ENCODE assay signal across 33 cellular contexts in the genomic region with DNA sequence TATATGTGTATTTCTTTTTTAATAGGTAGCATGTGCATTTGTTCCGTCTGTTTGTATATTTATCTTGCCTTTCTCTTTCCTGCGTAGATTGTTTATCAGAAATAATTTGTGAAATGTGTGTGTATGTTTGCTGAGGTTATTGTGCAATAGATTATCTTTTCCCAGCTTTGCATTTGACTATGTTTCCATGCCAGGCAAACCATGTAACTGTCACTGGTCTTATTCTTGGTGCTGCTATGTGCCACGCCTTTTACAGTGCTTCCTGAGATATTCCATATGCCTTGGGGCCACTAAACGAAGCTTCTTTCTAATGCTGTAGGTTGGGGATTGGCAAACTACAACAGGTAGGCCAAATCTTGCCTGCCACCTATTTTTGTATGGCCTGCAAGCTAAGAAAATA.
"Had no signal": no experiment of that assay in that cellular context is flagged by ENCODE, and none has a peak within 500 bp of the region (broad histone marks: within the 10 kb centered on the region; RNA-seq: fewer than 3 reads in every experiment).

No MANE protein-coding gene starts in this region.

- H3K27me3 ChIP-seq: gastroesophageal sphincter, hepatocyte, neutrophil, pancreas, stomach, thyroid gland, upper lobe of right lung had no signal

- DNase-seq: activated CD4-positive, alpha-beta memory T cell treated with anti-CD3 and anti-CD28 coated beads for 36 hours; activated CD4-positive, alpha-beta T cell treated with anti-CD3 and anti-CD28 coated beads, Interleukin-2, amount 10 ng/mL, durations not matched to agents 24 days and 14 days; activated CD8-positive, alpha-beta memory T cell treated with anti-CD3 and anti-CD28 coated beads, Interleukin-2, amount 50 U/mL, for 4 hours; activated effector memory CD4-positive, alpha-beta T cell treated with anti-CD3 and anti-CD28 coated beads, Interleukin-2, amount 50 U/mL, for 16 hours; activated naive CD4-positive, alpha-beta T cell treated with anti-CD3 and anti-CD28 coated beads for 36 hours; activated naive CD8-positive, alpha-beta T cell treated with anti-CD3 and anti-CD28 coated beads for 36 hours; activated T-cell treated with anti-CD3 and anti-CD28 coated beads, Interleukin-2, amount 50 U/mL, for 1 hour; amniotic stem cell; caudate nucleus; cortex of kidney; left cardiac atrium; left ventricle myocardium superior; naive B cell; nephron progenitor cell; pancreas; stimulated activated CD4-positive, alpha-beta T cell treated with anti-CD3 and anti-CD28 coated beads, Interleukin-15, amount 100 ng/mL, for 24 hours; stimulated activated CD4-positive, alpha-beta T cell treated with anti-CD3 and anti-CD28 coated beads, Interleukin-2, amount 100 ng/mL, for 24 hours; stimulated activated naive B cell treated with anti-CD40 and anti-IgM and Interleukin-4, amounts not matched to agents 10 μg/mL and 1 μg/mL and 100 μg/mL, for 72 hours; stomach; T-helper 17 cell; T1000; thyroid gland; upper lobe of right lung; WERI-Rb-1 had no signal

- H3K27me3 Mint-ChIP-seq: activated CD4-positive, alpha-beta memory T cell treated with anti-CD3 and anti-CD28 coated beads for 36 hours; activated CD4-positive, alpha-beta T cell treated with anti-CD3 and anti-CD28 coated beads, Interleukin-2, amount 10 ng/mL, durations not matched to agents 24 days and 14 days; activated naive CD8-positive, alpha-beta T cell treated with anti-CD3 and anti-CD28 coated beads for 36 hours; T-helper 17 cell had no signal

- H3K4me2 ChIP-seq: hepatocyte had no signal

- H3K27ac ChIP-seq: gastroesophageal sphincter, hepatocyte, neutrophil, pancreas, prostate gland, stomach, thyroid gland, upper lobe of right lung, WERI-Rb-1 had no signal

- H3K4me1 Mint-ChIP-seq: activated CD4-positive, alpha-beta T cell treated with anti-CD3 and anti-CD28 coated beads, Interleukin-2, amount 10 ng/mL, durations not matched to agents 24 days and 14 days; activated naive CD8-positive, alpha-beta T cell treated with anti-CD3 and anti-CD28 coated beads for 36 hours; naive B cell; nephron progenitor cell; stimulated activated naive B cell treated with anti-CD40 and anti-IgM and Interleukin-4, amounts not matched to agents 10 μg/mL and 1 μg/mL and 100 μg/mL, for 72 hours; T-helper 17 cell had no signal

- FAIRE-seq: endothelial cell of umbilical vein, keratinocyte, pancreas had no signal

- H3K79me2 ChIP-seq: hepatocyte had no signal

- H3K9me3 Mint-ChIP-seq: activated CD4-positive, alpha-beta T cell treated with anti-CD3 and anti-CD28 coated beads, Interleukin-2, amount 10 ng/mL, durations not matched to agents 24 days and 14 days; activated T-helper 1 cell treated with anti-CD3 and anti-CD28 coated beads, Interleukin-12 subunit alpha, Interleukin-12 subunit beta, Interleukin-2, Interleukin-4 antibody, amounts not matched to agents 30 ng/mL and 10 ng/mL and 1 ng/mL, durations not matched to agents 14 hours and 24 hours and 36 hours had no signal

- H2AFZ ChIP-seq: hepatocyte had no signal

- H3K36me3 Mint-ChIP-seq: activated CD4-positive, alpha-beta memory T cell treated with anti-CD3 and anti-CD28 coated beads for 36 hours; activated naive CD8-positive, alpha-beta T cell treated with anti-CD3 and anti-CD28 coated beads for 36 hours; naive B cell; stimulated activated naive B cell treated with anti-CD40 and anti-IgM and Interleukin-4, amounts not matched to agents 10 μg/mL and 1 μg/mL and 100 μg/mL, for 72 hours had no signal

- H3K9me3 ChIP-seq: neutrophil, pancreas, prostate gland, thyroid gland had no signal

- H3K4me3 Mint-ChIP-seq: activated CD4-positive, alpha-beta memory T cell treated with anti-CD3 and anti-CD28 coated beads for 36 hours; activated CD4-positive, alpha-beta T cell treated with anti-CD3 and anti-CD28 coated beads, Interleukin-2, amount 10 ng/mL, durations not matched to agents 24 days and 14 days; activated naive CD4-positive, alpha-beta T cell treated with anti-CD3 and anti-CD28 coated beads for 36 hours; activated naive CD8-positive, alpha-beta T cell treated with anti-CD3 and anti-CD28 coated beads for 36 hours; activated T-helper 1 cell treated with anti-CD3 and anti-CD28 coated beads, Interleukin-12 subunit alpha, Interleukin-12 subunit beta, Interleukin-2, Interleukin-4 antibody, amounts not matched to agents 30 ng/mL and 10 ng/mL and 1 ng/mL, durations not matched to agents 14 hours and 24 hours and 36 hours; mesothelial cell of epicardium; naive B cell; nephron progenitor cell; stimulated activated naive B cell treated with anti-CD40 and anti-IgM and Interleukin-4, amounts not matched to agents 10 μg/mL and 1 μg/mL and 100 μg/mL, for 72 hours; T-helper 17 cell had no signal

- ATAC-seq: activated CD4-positive, CD25-positive, alpha-beta regulatory T cell treated with anti-CD3 and anti-CD28 coated beads, Interleukin-2, amount 50 U/mL, for 24 hours; gastroesophageal sphincter; left ventricle myocardium superior; pancreas; stimulated activated naive B cell treated with anti-CD40 and anti-IgM and Interleukin-4, amounts not matched to agents 10 μg/mL and 1 μg/mL and 100 μg/mL, for 72 hours; T-helper 17 cell; upper lobe of right lung had no signal

- H3K27ac Mint-ChIP-seq: activated CD4-positive, alpha-beta memory T cell treated with anti-CD3 and anti-CD28 coated beads for 36 hours; activated CD4-positive, alpha-beta T cell treated with anti-CD3 and anti-CD28 coated beads, Interleukin-2, amount 10 ng/mL, durations not matched to agents 24 days and 14 days; activated naive CD4-positive, alpha-beta T cell treated with anti-CD3 and anti-CD28 coated beads for 36 hours; activated naive CD8-positive, alpha-beta T cell treated with anti-CD3 and anti-CD28 coated beads for 36 hours; activated T-helper 1 cell treated with anti-CD3 and anti-CD28 coated beads, Interleukin-12 subunit alpha, Interleukin-12 subunit beta, Interleukin-2, Interleukin-4 antibody, amounts not matched to agents 30 ng/mL and 10 ng/mL and 1 ng/mL, durations not matched to agents 14 hours and 24 hours and 36 hours; naive B cell; nephron progenitor cell; stimulated activated naive B cell treated with anti-CD40 and anti-IgM and Interleukin-4, amounts not matched to agents 10 μg/mL and 1 μg/mL and 100 μg/mL, for 72 hours; T-helper 17 cell had no signal

- H3K4me1 ChIP-seq: pancreas, prostate gland, stomach, thyroid gland, upper lobe of right lung had no signal

- H3K4me3 ChIP-seq: gastroesophageal sphincter, hepatocyte, pancreas, prostate gland, stomach, thyroid gland, upper lobe of right lung had no signal

- H3K36me3 ChIP-seq: gastroesophageal sphincter, neutrophil, pancreas, prostate gland, stomach, thyroid gland, upper lobe of right lung, WERI-Rb-1 had no signal
